In the genomic region with DNA sequence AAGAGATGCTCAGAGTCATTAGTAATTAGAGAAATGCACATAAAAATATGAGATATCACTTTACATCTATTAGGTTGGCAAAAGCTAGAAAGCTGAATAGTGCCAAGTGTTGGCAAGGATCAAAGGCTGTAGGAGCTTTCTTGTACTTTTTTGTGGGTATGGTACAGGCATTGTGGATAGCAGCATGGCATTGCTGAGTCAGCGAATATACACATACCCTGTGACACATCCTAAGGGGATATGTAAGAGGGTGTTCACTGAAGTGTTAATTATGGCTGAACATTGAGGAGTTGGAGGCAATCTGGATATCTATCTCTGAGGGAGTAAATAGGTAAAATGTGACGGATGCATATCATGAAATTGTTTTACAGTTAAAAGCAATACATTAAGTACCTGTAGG, we compare ENCODE assay signal across 33 cellular contexts. TPM values are rescaled to one million over a fixed set of nuclear protein-coding genes. Genes with fewer than 3 reads are reported as not detected.
"Had no signal": no experiment of that assay in that cellular context is flagged by ENCODE, and none has a peak within 500 bp of the region (broad histone marks: within the 10 kb centered on the region; RNA-seq: fewer than 3 reads in every experiment).

No MANE protein-coding gene starts in this region.

- H3K27me3 Mint-ChIP-seq: activated naive CD4-positive, alpha-beta T cell treated with anti-CD3 and anti-CD28 coated beads, Interleukin-2, amount 10 ng/mL, durations not matched to agents 7 days and 5 days; activated naive CD8-positive, alpha-beta T cell treated with anti-CD3 and anti-CD28 coated beads, Interleukin-2, amount 10 ng/mL, durations not matched to agents 7 days and 5 days; brain; naive thymus-derived CD4-positive, alpha-beta T cell; stimulated activated memory B cell treated with anti-CD40 and anti-IgM and Interleukin-4, amounts not matched to agents 10 μg/mL and 1 μg/mL and 100 μg/mL, for 72 hours; stimulated activated naive CD8-positive, alpha-beta T cell treated with anti-CD3 and anti-CD28 coated beads, Interleukin-15, amount 100 ng/mL, for 72 hours; type B pancreatic cell had no signal

- H3K4me3 ChIP-seq: ascending aorta, cardiac muscle cell, coronary artery, dorsolateral prefrontal cortex, gastrocnemius medialis, pancreas, psoas muscle, right atrium auricular region, smooth muscle cell, uterus had no signal

- H3K9me3 ChIP-seq: ascending aorta, gastrocnemius medialis, pancreas, psoas muscle, right atrium auricular region, uterus had no signal

- DNase-seq: activated CD4-positive, alpha-beta T cell treated with anti-CD3 and anti-CD28 coated beads for 48 hours; activated CD4-positive, alpha-beta T cell treated with anti-CD3 and anti-CD28 coated beads, Interleukin-2, amount 50 U/mL, for 48 hours; activated CD4-positive, CD25-positive, alpha-beta regulatory T cell; activated CD8-positive, alpha-beta memory T cell treated with anti-CD3 and anti-CD28 coated beads for 24 hours; activated gamma-delta T cell; activated naive CD4-positive, alpha-beta T cell treated with anti-CD3 and anti-CD28 coated beads, Interleukin-2, amount 10 ng/mL, durations not matched to agents 7 days and 5 days; activated naive CD8-positive, alpha-beta T cell treated with anti-CD3 and anti-CD28 coated beads, Interleukin-2, amount 10 ng/mL, durations not matched to agents 7 days and 5 days; activated T-cell treated with anti-CD3 and anti-CD28 coated beads, Interleukin-2, amount 50 U/mL, for 1 hour; cerebellar nuclear complex; dorsolateral prefrontal cortex; effector memory CD4-positive, alpha-beta T cell; gastrocnemius medialis; glutamatergic neuron; islet precursor cell; left cardiac atrium; midbrain; naive thymus-derived CD4-positive, alpha-beta T cell; pancreas; psoas muscle; stimulated activated CD4-positive, alpha-beta T cell treated with anti-CD3 and anti-CD28 coated beads, Interleukin-1b, Interleukin-23, amount 100 ng/mL, for 48 hours; stimulated activated CD4-positive, alpha-beta T cell treated with anti-CD3 and anti-CD28 coated beads, Interleukin-4, amount 100 ng/mL, for 4 hours; stimulated activated CD8-positive, alpha-beta memory T cell treated with anti-CD3 and anti-CD28 coated beads, Interleukin-4, amount 100 ng/mL, for 48 hours; stimulated activated naive CD8-positive, alpha-beta T cell treated with anti-CD3 and anti-CD28 coated beads, Interleukin-15, amount 100 ng/mL, for 72 hours; substantia nigra; uterus had no signal

- H3K27ac Mint-ChIP-seq: activated naive CD4-positive, alpha-beta T cell treated with anti-CD3 and anti-CD28 coated beads, Interleukin-2, amount 10 ng/mL, durations not matched to agents 7 days and 5 days; activated naive CD8-positive, alpha-beta T cell treated with anti-CD3 and anti-CD28 coated beads, Interleukin-2, amount 10 ng/mL, durations not matched to agents 7 days and 5 days; brain; stimulated activated memory B cell treated with anti-CD40 and anti-IgM and Interleukin-4, amounts not matched to agents 10 μg/mL and 1 μg/mL and 100 μg/mL, for 72 hours; stimulated activated naive CD8-positive, alpha-beta T cell treated with anti-CD3 and anti-CD28 coated beads, Interleukin-15, amount 100 ng/mL, for 72 hours; type B pancreatic cell had no signal

- H3K4me1 ChIP-seq: ascending aorta, pancreas, psoas muscle, right atrium auricular region, uterus had no signal

- H3K9me3 Mint-ChIP-seq: activated naive CD4-positive, alpha-beta T cell treated with anti-CD3 and anti-CD28 coated beads, Interleukin-2, amount 10 ng/mL, durations not matched to agents 7 days and 5 days; activated naive CD8-positive, alpha-beta T cell treated with anti-CD3 and anti-CD28 coated beads, Interleukin-2, amount 10 ng/mL, durations not matched to agents 7 days and 5 days; brain; naive thymus-derived CD4-positive, alpha-beta T cell; stimulated activated memory B cell treated with anti-CD40 and anti-IgM and Interleukin-4, amounts not matched to agents 10 μg/mL and 1 μg/mL and 100 μg/mL, for 72 hours; stimulated activated naive CD8-positive, alpha-beta T cell treated with anti-CD3 and anti-CD28 coated beads, Interleukin-15, amount 100 ng/mL, for 72 hours; type B pancreatic cell had no signal

- H3K4me3 Mint-ChIP-seq: activated naive CD4-positive, alpha-beta T cell treated with anti-CD3 and anti-CD28 coated beads, Interleukin-2, amount 10 ng/mL, durations not matched to agents 7 days and 5 days; activated naive CD8-positive, alpha-beta T cell treated with anti-CD3 and anti-CD28 coated beads, Interleukin-2, amount 10 ng/mL, durations not matched to agents 7 days and 5 days; brain; naive thymus-derived CD4-positive, alpha-beta T cell; stimulated activated memory B cell treated with anti-CD40 and anti-IgM and Interleukin-4, amounts not matched to agents 10 μg/mL and 1 μg/mL and 100 μg/mL, for 72 hours; stimulated activated naive CD8-positive, alpha-beta T cell treated with anti-CD3 and anti-CD28 coated beads, Interleukin-15, amount 100 ng/mL, for 72 hours; type B pancreatic cell had no signal

- H3K27ac ChIP-seq: ascending aorta, cardiac muscle cell, coronary artery, dorsolateral prefrontal cortex, gastrocnemius medialis, pancreas, psoas muscle, right atrium auricular region, uterus had no signal

- H3K4me1 Mint-ChIP-seq: activated naive CD4-positive, alpha-beta T cell treated with anti-CD3 and anti-CD28 coated beads, Interleukin-2, amount 10 ng/mL, durations not matched to agents 7 days and 5 days; activated naive CD8-positive, alpha-beta T cell treated with anti-CD3 and anti-CD28 coated beads, Interleukin-2, amount 10 ng/mL, durations not matched to agents 7 days and 5 days; brain; naive thymus-derived CD4-positive, alpha-beta T cell had no signal

- ATAC-seq: gastrocnemius medialis; left cardiac atrium; naive thymus-derived CD4-positive, alpha-beta T cell; pancreas; stimulated activated memory B cell treated with anti-CD40 and anti-IgM and Interleukin-4, amounts not matched to agents 10 μg/mL and 1 μg/mL and 100 μg/mL, for 72 hours; stimulated activated naive CD8-positive, alpha-beta T cell treated with anti-CD3 and anti-CD28 coated beads, Interleukin-15, amount 100 ng/mL, for 72 hours had no signal

RNA-seq across cellular contexts. Expression of a gene that starts 43.3 kb away (rescaled TPM):
- total RNA-seq: ascending aorta had no signal
